In genomic region chr9:98230789-98231188, GRCh38 we compare ENCODE assay signal across 25 cellular contexts. TPM values are rescaled to one million over a fixed set of nuclear protein-coding genes. Genes with fewer than 3 reads are reported as not detected.
DNase-seq lines count a peak whose midpoint lies in the region; ATAC-seq and TF ChIP-seq lines count a peak whose summit lies in the region.
"Had no signal": no experiment of that assay in that cellular context is flagged by ENCODE, and none has a peak within 500 bp of the region (broad histone marks: within the 10 kb centered on the region; RNA-seq: fewer than 3 reads in every experiment).

No MANE protein-coding gene starts in this region.

- no peak for DNase-seq in activated naive CD4-positive, alpha-beta T cell treated with anti-CD3 and anti-CD28 coated beads, Interleukin-2, amount 50 U/mL, for 72 hours (ENCODE audit: low spot score in 2 of 2)
- no peak for DNase-seq in activated naive CD4-positive, alpha-beta T cell treated with anti-CD3 and anti-CD28 coated beads, Interleukin-2, amount 50 U/mL, for 16 hours
- no peak for DNase-seq in chondrocyte (ENCODE audit: low spot score)
- no peak for DNase-seq in WERI-Rb-1
- DNase-seq in mucosa of gallbladder (ENCODE audit: low spot score), result no peak
- DNase-seq in natural killer cell treated with Interleukin-12 subunit alpha and Interleukin-12 subunit beta and Interleukin-15 and Interleukin-18, amount 100 ng/mL, for 72 hours (ENCODE audit: low spot score), result no peak
- no peak for DNase-seq in anterior cingulate cortex (lab: John Stamatoyannopoulos, UW)
- DNase-seq: activated CD4-positive, CD25-positive, alpha-beta regulatory T cell; activated CD8-positive, alpha-beta T cell treated with anti-CD3 and anti-CD28 coated beads, Interleukin-2, amount 10 ng/mL, durations not matched to agents 7 days and 5 days; activated naive CD4-positive, alpha-beta T cell; activated T-cell treated with anti-CD3 and anti-CD28 coated beads, Interleukin-2, amount 50 U/mL, for 1 hour; amygdala; erythroblast; MG63; NCI-H774; stimulated activated CD4-positive, alpha-beta T cell treated with anti-CD3 and anti-CD28 coated beads, Interleukin-1b, Interleukin-23, amount 100 ng/mL, for 48 hours; stimulated activated naive CD8-positive, alpha-beta T cell treated with anti-CD3 and anti-CD28 coated beads, Interleukin-15, Interleukin-2, amounts not matched to agents 100 U/mL and 50 U/mL, for 24 hours had no signal

- no peak for ATAC-seq in activated naive CD4-positive, alpha-beta T cell treated with anti-CD3 and anti-CD28 coated beads, Interleukin-2, amount 50 U/mL, for 72 hours
- ATAC-seq in natural killer cell treated with Interleukin-12 subunit alpha and Interleukin-12 subunit beta and Interleukin-15 and Interleukin-18, amount 100 ng/mL, for 72 hours, result no peak
- ATAC-seq: activated CD8-positive, alpha-beta T cell treated with anti-CD3 and anti-CD28 coated beads, Interleukin-2, amount 10 ng/mL, durations not matched to agents 7 days and 5 days; stimulated activated naive CD8-positive, alpha-beta T cell treated with anti-CD3 and anti-CD28 coated beads, Interleukin-15, Interleukin-2, amounts not matched to agents 100 U/mL and 50 U/mL, for 24 hours had no signal

- no peaks in the 10 kb centered on the region for H3K9me3 Mint-ChIP-seq in activated naive CD4-positive, alpha-beta T cell treated with anti-CD3 and anti-CD28 coated beads, Interleukin-2, amount 50 U/mL, for 72 hours
- no peaks in the 10 kb centered on the region for H3K9me3 Mint-ChIP-seq in chondrocyte (ENCODE audit: low read depth)
- no peaks in the 10 kb centered on the region for H3K9me3 Mint-ChIP-seq in natural killer cell treated with Interleukin-12 subunit alpha and Interleukin-12 subunit beta and Interleukin-15 and Interleukin-18, amount 100 ng/mL, for 72 hours
- H3K9me3 Mint-ChIP-seq: IgD-negative memory B cell; nephron; T-helper 1 cell treated with Interleukin-12 subunit alpha and Interleukin-12 subunit beta and Interleukin-4 antibody, amounts not matched to agents 30 μg/mL and 1 μg/mL, for 36 hours had no signal

- no peaks in the 10 kb centered on the region for H3K9me3 ChIP-seq in mucosa of rectum (ENCODE audit: control insufficient read depth in 2 of 2, low read length in 2 of 2)
- no peaks in the 10 kb centered on the region for H3K9me3 ChIP-seq in WERI-Rb-1 (ENCODE audit: severe bottlenecking)
- H3K9me3 ChIP-seq: MG63, tibial nerve had no signal

- H3K4me1 Mint-ChIP-seq in chondrocyte (ENCODE audit: low read depth), result peaks cover 62% of the 10 kb centered on the region
- no peaks in the 10 kb centered on the region for H3K4me1 Mint-ChIP-seq in natural killer cell treated with Interleukin-12 subunit alpha and Interleukin-12 subunit beta and Interleukin-15 and Interleukin-18, amount 100 ng/mL, for 72 hours (ENCODE audit: low read depth in 2 of 2)

- H3K4me1 ChIP-seq in mucosa of rectum (ENCODE audit: control insufficient read depth in 2 of 2, insufficient read depth in 2 of 2, low read length in 2 of 2), result peaks cover 16 to 41% of the 10 kb centered on the region in 2 donors

- H3K4me3 ChIP-seq in mucosa of rectum (ENCODE audit: low read length in 2 of 2), result no peak overlapping the region
- no peak overlapping the region for H3K4me3 ChIP-seq in WERI-Rb-1 (ENCODE audit: low read depth, low read length)
- H3K4me3 ChIP-seq: cardiac muscle cell, MG63, tibial nerve had no signal

- H3K27ac ChIP-seq in mucosa of rectum (ENCODE audit: low read depth in 2 of 2, low read length in 2 of 2) (peak overlapping the region; percentile 61 to 69), WERI-Rb-1 (no peak overlapping the region)
- H3K27ac ChIP-seq: cardiac muscle cell, HL-60, tibial nerve had no signal

- H3K4me3 Mint-ChIP-seq in chondrocyte (ENCODE audit: unreplicated experiment), result no peak overlapping the region
- H3K4me3 Mint-ChIP-seq in natural killer cell treated with Interleukin-12 subunit alpha and Interleukin-12 subunit beta and Interleukin-15 and Interleukin-18, amount 100 ng/mL, for 72 hours, result no peak overlapping the region
- H3K4me3 Mint-ChIP-seq: activated CD8-positive, alpha-beta T cell treated with anti-CD3 and anti-CD28 coated beads, Interleukin-2, amount 10 ng/mL, durations not matched to agents 7 days and 5 days; IgD-negative memory B cell; nephron; T-helper 1 cell treated with Interleukin-12 subunit alpha and Interleukin-12 subunit beta and Interleukin-4 antibody, amounts not matched to agents 30 μg/mL and 1 μg/mL, for 36 hours had no signal

- TF ChIP-seq CTCF in chondrocyte (IDR thresholded peaks at IDR 0.05), result no peak
- TF ChIP-seq CTCF in WERI-Rb-1 (IDR thresholded peaks at IDR 0.05; ENCODE audit: low read depth, low read length), result no peak

- H3K36me3 Mint-ChIP-seq in activated naive CD4-positive, alpha-beta T cell treated with anti-CD3 and anti-CD28 coated beads, Interleukin-2, amount 50 U/mL, for 72 hours, result no peaks in the 10 kb centered on the region
- peaks cover 13% of the 10 kb centered on the region for H3K36me3 Mint-ChIP-seq in chondrocyte (ENCODE audit: low read depth)
- H3K36me3 Mint-ChIP-seq in natural killer cell treated with Interleukin-12 subunit alpha and Interleukin-12 subunit beta and Interleukin-15 and Interleukin-18, amount 100 ng/mL, for 72 hours, result no peaks in the 10 kb centered on the region

- H3K27ac Mint-ChIP-seq in activated naive CD4-positive, alpha-beta T cell treated with anti-CD3 and anti-CD28 coated beads, Interleukin-2, amount 50 U/mL, for 72 hours, result peak overlapping the region; percentile 31 to 55
- H3K27ac Mint-ChIP-seq in chondrocyte (ENCODE audit: unreplicated experiment), result peak overlapping the region; percentile 66
- H3K27ac Mint-ChIP-seq in natural killer cell treated with Interleukin-12 subunit alpha and Interleukin-12 subunit beta and Interleukin-15 and Interleukin-18, amount 100 ng/mL, for 72 hours, result no peak overlapping the region
- H3K27ac Mint-ChIP-seq: activated CD8-positive, alpha-beta T cell treated with anti-CD3 and anti-CD28 coated beads, Interleukin-2, amount 10 ng/mL, durations not matched to agents 7 days and 5 days; IgD-negative memory B cell; nephron; progenitor cell of endocrine pancreas; T-helper 1 cell treated with Interleukin-12 subunit alpha and Interleukin-12 subunit beta and Interleukin-4 antibody, amounts not matched to agents 30 μg/mL and 1 μg/mL, for 36 hours had no signal

- H3K36me3 ChIP-seq in mucosa of rectum (ENCODE audit: control insufficient read depth in 2 of 2, insufficient read depth in 2 of 2, low read length in 2 of 2) (peaks cover 17 to 34% of the 10 kb centered on the region in 2 donors), WERI-Rb-1 (peaks cover 24% of the 10 kb centered on the region)
- H3K36me3 ChIP-seq: cardiac muscle cell had no signal

- no peaks in the 10 kb centered on the region for H3K27me3 Mint-ChIP-seq in chondrocyte (ENCODE audit: low read depth)
- H3K27me3 Mint-ChIP-seq in natural killer cell treated with Interleukin-12 subunit alpha and Interleukin-12 subunit beta and Interleukin-15 and Interleukin-18, amount 100 ng/mL, for 72 hours, result no peaks in the 10 kb centered on the region
- H3K27me3 Mint-ChIP-seq: IgD-negative memory B cell, progenitor cell of endocrine pancreas had no signal

- H3K9ac ChIP-seq in mucosa of rectum (ENCODE audit: low read depth in 1 of 2, low read length in 2 of 2), result peak overlapping the region in 1 of 2 donors; percentile 23

- no peaks in the 10 kb centered on the region for H3K27me3 ChIP-seq in mucosa of rectum (ENCODE audit: control insufficient read depth in 2 of 2, insufficient read depth in 2 of 2, low read length in 2 of 2)
- H3K27me3 ChIP-seq in WERI-Rb-1 (ENCODE audit: insufficient read depth, low read depth, severe bottlenecking), result no peaks in the 10 kb centered on the region
- H3K27me3 ChIP-seq: cardiac muscle cell, MG63, tibial nerve had no signal

RNA-seq across cellular contexts. Expression of gene TBC1D2, which starts 24.7 kb away (rescaled TPM):
- 1 to 10 TPM; 3.6 to 3.9 TPM for total RNA-seq in activated naive CD4-positive, alpha-beta T cell treated with anti-CD3 and anti-CD28 coated beads, Interleukin-2, amount 50 U/mL, for 72 hours
- total RNA-seq in chondrocyte, result 24.3 to 30.8 TPM (median 24.5 TPM) in 3 replicates
- total RNA-seq in mucosa of gallbladder, result 16.7 TPM
- total RNA-seq in natural killer cell treated with Interleukin-12 subunit alpha and Interleukin-12 subunit beta and Interleukin-15 and Interleukin-18, amount 100 ng/mL, for 72 hours, result 1 to 10 TPM; 3.9 to 4.2 TPM

RNA-seq across cellular contexts. Expression of gene CORO2A, which starts 38.4 kb away (rescaled TPM):
- total RNA-seq in activated naive CD4-positive, alpha-beta T cell treated with anti-CD3 and anti-CD28 coated beads, Interleukin-2, amount 50 U/mL, for 72 hours, result 10 to 100 TPM in 1 of 2 donors, 1 to 10 TPM in 1; 6.8 to 11.8 TPM
- total RNA-seq in chondrocyte, result 10.1 to 17.4 TPM (median 10.2 TPM) in 3 replicates
- 129 TPM for total RNA-seq in mucosa of gallbladder
- total RNA-seq in natural killer cell treated with Interleukin-12 subunit alpha and Interleukin-12 subunit beta and Interleukin-15 and Interleukin-18, amount 100 ng/mL, for 72 hours, result 1 to 10 TPM in 1 of 2 donors, under 1 TPM in 1; 0.95 to 1.8 TPM

Comparison
In these comparisons a context has a peak if more than half of its experiments do, and no peak if none do; other contexts are left out.
1. H3K27ac Mint-ChIP-seq: peak in activated naive CD4-positive, alpha-beta T cell treated with anti-CD3 and anti-CD28 coated beads, Interleukin-2, amount 50 U/mL, for 72 hours (2 of 2) and chondrocyte (single experiment); none in natural killer cell treated with Interleukin-12 subunit alpha and Interleukin-12 subunit beta and Interleukin-15 and Interleukin-18, amount 100 ng/mL, for 72 hours (0 of 2).